In genomic region chr10:128839134-128839533, GRCh38 we compare ENCODE assay signal across 31 cellular contexts.
"Had no signal": no experiment of that assay in that cellular context is flagged by ENCODE, and none has a peak within 500 bp of the region (broad histone marks: within the 10 kb centered on the region; RNA-seq: fewer than 3 reads in every experiment).

No MANE protein-coding gene starts in this region.

- H3K36me3 ChIP-seq: adrenal gland, esophagus squamous epithelium, gastroesophageal sphincter had no signal

- H3K4me1 Mint-ChIP-seq: activated CD4-positive, alpha-beta T cell treated with anti-CD3 and anti-CD28 coated beads for 36 hours; activated CD4-positive, alpha-beta T cell treated with anti-CD3 and anti-CD28 coated beads, Interleukin-2, amount 10 ng/mL, durations not matched to agents 24 days and 14 days; activated CD8-positive, alpha-beta memory T cell treated with anti-CD3 and anti-CD28 coated beads, Interleukin-2, amount 10 ng/mL, durations not matched to agents 7 days and 5 days; activated naive CD4-positive, alpha-beta T cell treated with anti-CD3 and anti-CD28 coated beads, Interleukin-2, amount 50 U/mL, for 24 hours; activated naive CD8-positive, alpha-beta T cell treated with anti-CD3 and anti-CD28 coated beads for 36 hours; activated naive CD8-positive, alpha-beta T cell treated with anti-CD3 and anti-CD28 coated beads, Interleukin-2, amount 50 U/mL, for 24 hours had no signal

- H3K36me3 Mint-ChIP-seq: activated CD4-positive, alpha-beta memory T cell treated with anti-CD3 and anti-CD28 coated beads for 36 hours; activated CD8-positive, alpha-beta memory T cell treated with anti-CD3 and anti-CD28 coated beads, Interleukin-2, amount 10 ng/mL, durations not matched to agents 7 days and 5 days; activated naive CD4-positive, alpha-beta T cell treated with anti-CD3 and anti-CD28 coated beads, Interleukin-2, amount 50 U/mL, for 24 hours; activated naive CD8-positive, alpha-beta T cell treated with anti-CD3 and anti-CD28 coated beads for 36 hours had no signal

- H3K4me1 ChIP-seq: adrenal gland, body of pancreas, esophagus squamous epithelium, gastroesophageal sphincter had no signal

- H3K4me3 ChIP-seq: adrenal gland, body of pancreas, esophagus squamous epithelium, gastroesophageal sphincter had no signal

- H3K4me3 Mint-ChIP-seq: activated CD4-positive, alpha-beta memory T cell treated with anti-CD3 and anti-CD28 coated beads for 36 hours; activated CD4-positive, alpha-beta T cell treated with anti-CD3 and anti-CD28 coated beads for 36 hours; activated CD4-positive, alpha-beta T cell treated with anti-CD3 and anti-CD28 coated beads, Interleukin-2, amount 10 ng/mL, durations not matched to agents 24 days and 14 days; activated CD8-positive, alpha-beta memory T cell treated with anti-CD3 and anti-CD28 coated beads, Interleukin-2, amount 10 ng/mL, durations not matched to agents 7 days and 5 days; activated CD8-positive, alpha-beta T cell treated with anti-CD3 and anti-CD28 coated beads, Interleukin-2, amount 10 ng/mL, durations not matched to agents 7 days and 5 days; activated naive CD4-positive, alpha-beta T cell treated with anti-CD3 and anti-CD28 coated beads for 36 hours; activated naive CD4-positive, alpha-beta T cell treated with anti-CD3 and anti-CD28 coated beads, Interleukin-2, amount 50 U/mL, for 24 hours; activated naive CD8-positive, alpha-beta T cell treated with anti-CD3 and anti-CD28 coated beads for 36 hours; activated naive CD8-positive, alpha-beta T cell treated with anti-CD3 and anti-CD28 coated beads, Interleukin-2, amount 50 U/mL, for 24 hours; activated T-helper 1 cell treated with anti-CD3 and anti-CD28 coated beads, Interleukin-12 subunit alpha, Interleukin-12 subunit beta, Interleukin-2, Interleukin-4 antibody, amounts not matched to agents 30 ng/mL and 10 ng/mL and 1 ng/mL, durations not matched to agents 14 hours and 24 hours and 36 hours; effector memory CD8-positive, alpha-beta T cell had no signal

- H3K9me3 ChIP-seq: body of pancreas, esophagus squamous epithelium, gastroesophageal sphincter had no signal

- H3K9me3 Mint-ChIP-seq: activated CD4-positive, alpha-beta memory T cell treated with anti-CD3 and anti-CD28 coated beads for 36 hours; activated CD4-positive, alpha-beta T cell treated with anti-CD3 and anti-CD28 coated beads, Interleukin-2, amount 10 ng/mL, durations not matched to agents 24 days and 14 days; activated naive CD4-positive, alpha-beta T cell treated with anti-CD3 and anti-CD28 coated beads for 36 hours; activated naive CD4-positive, alpha-beta T cell treated with anti-CD3 and anti-CD28 coated beads, Interleukin-2, amount 50 U/mL, for 24 hours; activated naive CD8-positive, alpha-beta T cell treated with anti-CD3 and anti-CD28 coated beads for 36 hours; activated naive CD8-positive, alpha-beta T cell treated with anti-CD3 and anti-CD28 coated beads, Interleukin-2, amount 50 U/mL, for 24 hours; activated T-helper 1 cell treated with anti-CD3 and anti-CD28 coated beads, Interleukin-12 subunit alpha, Interleukin-12 subunit beta, Interleukin-2, Interleukin-4 antibody, amounts not matched to agents 30 ng/mL and 10 ng/mL and 1 ng/mL, durations not matched to agents 14 hours and 24 hours and 36 hours; activated T-helper 2 cell treated with anti-CD3 and anti-CD28 coated beads, Interferon-gamma antibody, Interleukin-2, Interleukin-4, amounts not matched to agents 10 μg/mL and 5 μg/mL and 100 μg/mL, durations not matched to agents 14 hours and 24 hours and 36 hours; effector memory CD8-positive, alpha-beta T cell had no signal

- DNase-seq: activated CD4-positive, alpha-beta memory T cell treated with anti-CD3 and anti-CD28 coated beads for 36 hours; activated CD4-positive, alpha-beta T cell treated with anti-CD3 and anti-CD28 coated beads for 36 hours; activated CD4-positive, alpha-beta T cell treated with anti-CD3 and anti-CD28 coated beads, Interleukin-2, amount 10 ng/mL, durations not matched to agents 24 days and 14 days; activated CD4-positive, CD25-positive, alpha-beta regulatory T cell; activated CD4-positive, CD25-positive, alpha-beta regulatory T cell treated with anti-CD3 and anti-CD28 coated beads, Interleukin-2, amount 50 U/mL, for 72 hours; activated CD8-positive, alpha-beta memory T cell treated with anti-CD3 and anti-CD28 coated beads, Interleukin-2, amount 10 ng/mL, durations not matched to agents 7 days and 5 days; activated CD8-positive, alpha-beta memory T cell treated with anti-CD3 and anti-CD28 coated beads, Interleukin-2, amount 50 U/mL, for 4 hours; activated CD8-positive, alpha-beta T cell treated with anti-CD3 and anti-CD28 coated beads, Interleukin-2, amount 10 ng/mL, durations not matched to agents 7 days and 5 days; activated effector memory CD4-positive, alpha-beta T cell treated with anti-CD3 and anti-CD28 coated beads, Interleukin-2, amount 50 U/mL, for 16 hours; activated naive CD4-positive, alpha-beta T cell treated with anti-CD3 and anti-CD28 coated beads for 36 hours; activated naive CD8-positive, alpha-beta T cell treated with anti-CD3 and anti-CD28 coated beads for 36 hours; activated naive CD8-positive, alpha-beta T cell treated with anti-CD3 and anti-CD28 coated beads, Interleukin-2, amount 50 U/mL, for 24 hours; activated T-cell treated with anti-CD3 and anti-CD28 coated beads, Interleukin-2, amount 50 U/mL, for 1 hour; activated T-cell treated with anti-CD3 and anti-CD28 coated beads, Interleukin-2, amount 50 U/mL, for 48 hours; adrenal gland; amygdala; aorta; body of pancreas; caudate nucleus; cortex of kidney; dermis blood vessel endothelial cell; effector CD4-positive, alpha-beta T cell; effector memory CD8-positive, alpha-beta T cell; erythroblast; esophagus squamous epithelium; foreskin melanocyte; T-helper 2 cell had no signal

- H3K27me3 ChIP-seq: adrenal gland, body of pancreas, esophagus squamous epithelium, gastroesophageal sphincter had no signal

- ATAC-seq: activated CD4-positive, alpha-beta T cell treated with anti-CD3 and anti-CD28 coated beads for 36 hours; activated CD8-positive, alpha-beta memory T cell treated with anti-CD3 and anti-CD28 coated beads, Interleukin-2, amount 10 ng/mL, durations not matched to agents 7 days and 5 days; activated CD8-positive, alpha-beta T cell treated with anti-CD3 and anti-CD28 coated beads, Interleukin-2, amount 10 ng/mL, durations not matched to agents 7 days and 5 days; activated naive CD8-positive, alpha-beta T cell treated with anti-CD3 and anti-CD28 coated beads, Interleukin-2, amount 50 U/mL, for 24 hours; body of pancreas; effector memory CD8-positive, alpha-beta T cell; gastroesophageal sphincter had no signal

- H3K27ac Mint-ChIP-seq: activated CD4-positive, alpha-beta memory T cell treated with anti-CD3 and anti-CD28 coated beads for 36 hours; activated CD4-positive, alpha-beta T cell treated with anti-CD3 and anti-CD28 coated beads for 36 hours; activated CD4-positive, alpha-beta T cell treated with anti-CD3 and anti-CD28 coated beads, Interleukin-2, amount 10 ng/mL, durations not matched to agents 24 days and 14 days; activated CD8-positive, alpha-beta memory T cell treated with anti-CD3 and anti-CD28 coated beads, Interleukin-2, amount 10 ng/mL, durations not matched to agents 7 days and 5 days; activated CD8-positive, alpha-beta T cell treated with anti-CD3 and anti-CD28 coated beads, Interleukin-2, amount 10 ng/mL, durations not matched to agents 7 days and 5 days; activated naive CD4-positive, alpha-beta T cell treated with anti-CD3 and anti-CD28 coated beads for 36 hours; activated naive CD4-positive, alpha-beta T cell treated with anti-CD3 and anti-CD28 coated beads, Interleukin-2, amount 50 U/mL, for 24 hours; activated naive CD8-positive, alpha-beta T cell treated with anti-CD3 and anti-CD28 coated beads for 36 hours; activated naive CD8-positive, alpha-beta T cell treated with anti-CD3 and anti-CD28 coated beads, Interleukin-2, amount 50 U/mL, for 24 hours; activated T-helper 1 cell treated with anti-CD3 and anti-CD28 coated beads, Interleukin-12 subunit alpha, Interleukin-12 subunit beta, Interleukin-2, Interleukin-4 antibody, amounts not matched to agents 30 ng/mL and 10 ng/mL and 1 ng/mL, durations not matched to agents 14 hours and 24 hours and 36 hours; activated T-helper 2 cell treated with anti-CD3 and anti-CD28 coated beads, Interferon-gamma antibody, Interleukin-2, Interleukin-4, amounts not matched to agents 10 μg/mL and 5 μg/mL and 100 μg/mL, durations not matched to agents 14 hours and 24 hours and 36 hours; effector memory CD8-positive, alpha-beta T cell had no signal
